ENCODE assay signal across 1 cellular context in the genomic region with DNA sequence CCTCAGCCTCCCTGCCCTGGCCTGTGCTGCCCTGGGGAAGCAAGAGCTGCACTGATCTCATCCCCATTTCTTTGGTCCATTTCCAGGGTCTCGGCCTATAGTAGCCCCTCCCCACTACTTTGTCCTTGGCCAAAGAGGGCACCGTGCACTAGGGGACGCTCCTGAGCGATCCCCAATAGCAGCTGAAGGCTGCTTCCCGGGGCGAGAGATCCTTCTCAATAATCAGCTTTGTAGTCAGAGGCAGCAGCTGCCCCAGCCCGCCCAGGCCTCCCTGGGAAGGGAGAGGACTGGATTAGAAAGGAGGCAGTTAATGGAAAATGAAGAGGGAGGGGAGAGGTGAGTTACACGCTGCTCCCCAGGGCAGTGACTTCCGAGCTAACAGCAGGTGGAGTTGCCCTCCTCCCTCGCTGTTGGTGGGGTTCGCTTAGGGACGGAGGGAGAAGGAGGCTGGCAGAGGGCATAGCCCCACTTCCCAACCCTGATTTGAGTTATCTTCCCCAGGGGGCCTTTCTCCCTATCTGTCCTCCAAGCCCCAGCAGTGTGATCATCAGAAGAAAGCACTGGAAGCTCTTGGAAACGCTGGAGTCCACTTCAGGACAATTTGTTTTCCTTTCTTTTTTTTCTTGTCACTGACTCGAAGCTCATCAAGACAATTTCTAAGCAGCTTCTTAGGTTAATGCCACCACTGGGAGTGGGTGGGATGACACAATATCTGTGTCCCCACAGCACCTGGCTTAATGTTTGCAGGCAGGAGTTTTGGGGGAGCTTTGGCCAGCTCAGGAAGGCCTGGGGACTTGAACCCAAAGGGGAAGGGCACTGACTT.
TF ChIP-seq lines count a peak whose summit lies in the region.

No MANE protein-coding gene starts in this region.

TF ChIP-seq in IMR-90, 13 proteins besides CTCF, POLR2A, EP300 and RAD21:
- TF ChIP-seq SMC3 (IDR thresholded peaks at IDR 0.05; ENCODE audit: low read depth, low read length) (no peak), RFX5 (IDR thresholded peaks at IDR 0.05; ENCODE audit: low read depth, low read length) (no peak), RCOR1 (IDR thresholded peaks at IDR 0.05; ENCODE audit: insufficient replicate concordance, low read length) (no peak)
TF ChIP-seq in IMR-90: peak in this region for 0.
